In the genomic region with DNA sequence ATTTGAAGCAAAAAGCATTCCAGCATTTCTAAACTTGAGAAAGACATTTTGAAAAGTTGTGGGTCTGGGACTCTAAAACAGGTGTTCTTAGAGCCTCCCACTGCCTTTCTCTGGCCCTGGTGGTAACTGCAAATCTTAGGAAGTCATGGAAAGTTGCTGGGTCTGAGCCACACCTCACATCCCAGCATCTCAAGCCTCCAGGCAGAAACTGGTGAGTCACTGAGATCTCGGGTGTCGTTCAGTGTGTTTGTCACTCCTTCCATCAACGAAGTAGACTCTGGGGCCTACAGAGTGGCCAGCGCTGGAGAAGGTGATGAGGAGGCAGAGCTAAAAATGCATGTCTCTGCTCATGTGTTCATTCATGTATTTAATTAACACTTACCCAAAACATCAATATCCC, we compare ENCODE assay signal across 19 cellular contexts. TPM values are rescaled to one million over a fixed set of nuclear protein-coding genes. Genes with fewer than 3 reads are reported as not detected.
DNase-seq lines count a peak whose midpoint lies in the region; ATAC-seq, FAIRE-seq and TF ChIP-seq lines count a peak whose summit lies in the region.
"Had no signal": no experiment of that assay in that cellular context is flagged by ENCODE, and none has a peak within 500 bp of the region (broad histone marks: within the 10 kb centered on the region; RNA-seq: fewer than 3 reads in every experiment).

No MANE protein-coding gene starts in this region.

- no peaks in the 10 kb centered on the region for H4K20me1 ChIP-seq in Karpas-422 (ENCODE audit: insufficient read depth, low read depth, low read length)
- 0 out of 2 replicates have a peak, but pooled peaks cover 2% of the 10 kb centered on the region for H4K20me1 ChIP-seq in K562 (replicated peaks; ENCODE audit: control insufficient read depth, insufficient read depth, low read length)
- H4K20me1 ChIP-seq: BLaER1 had no signal

- no TSS peak for BruUV-seq in K562 (replicated peaks; lab: Mats Ljungman, UMichigan)

- H3K9me1 ChIP-seq in K562 (ENCODE audit: control insufficient read depth, insufficient read depth, low read length): no peaks in the 10 kb centered on the region

- POLR2A ChIA-PET in K562 (lab: Yijun Ruan, JAX): interaction anchor here (0.6 to 0.8 kb wide), 3 partner anchors 12 to 1849 kb away, joined by 3 read pairs; no protein-coding TSS in a partner anchor

- no peak for TF ChIP-seq POLR2A in K562 (conservative IDR thresholded peaks at IDR 0.05)

- H3K79me2 ChIP-seq in Karpas-422 (ENCODE audit: low read length): no peaks in the 10 kb centered on the region
- no peaks in the 10 kb centered on the region for H3K79me2 ChIP-seq in K562 (ENCODE audit: control insufficient read depth, insufficient read depth, low read length)

- in situ Hi-C loops in K562 (cut with MboI): no loop called here

- CTCF ChIA-PET in K562 (lab: Yijun Ruan, JAX; ENCODE audit: low intra/inter-chr PET ratio): no interaction called here

- H3K27me3 ChIP-seq in Karpas-422 (ENCODE audit: low read length) (no peaks in the 10 kb centered on the region), K562 (ENCODE audit: control insufficient read depth in 2 of 2, insufficient read depth in 2 of 2, low read length in 2 of 2) (peaks cover 6 to 46% of the 10 kb centered on the region in 2 experiments)
- H3K27me3 ChIP-seq: BLaER1, suprapubic skin had no signal

- H2AFZ ChIP-seq in Karpas-422 (ENCODE audit: low read length): no peak overlapping the region
- H2AFZ ChIP-seq in K562 (ENCODE audit: low read depth, low read length): no peak overlapping the region

- H3K4me3 ChIP-seq in Karpas-422 (ENCODE audit: low read length) (no peak overlapping the region), K562 (no peak overlapping the region)
- H3K4me3 ChIP-seq: BLaER1, lower lobe of right lung, SJSA1, suprapubic skin had no signal

- ATAC-seq in K562 (no peak), GM19395 (IDR thresholded peaks at IDR 0.05; ENCODE audit: unreplicated experiment) (no peak), HG02970 (IDR thresholded peaks at IDR 0.05; ENCODE audit: low FRiP score, unreplicated experiment) (no peak)
- ATAC-seq: lower lobe of right lung, natural killer cell had no signal

- no peak for TF ChIP-seq CTCF in K562 (IDR thresholded peaks at IDR 0.05 in 2 of 3, conservative IDR thresholded peaks at IDR 0.05 in 1 of 3; ENCODE audit: insufficient read depth in 2 of 3, low read depth in 1 of 3, low read length in 3 of 3)

- H3K9ac ChIP-seq in Karpas-422 (ENCODE audit: low read length) (no peak overlapping the region), K562 (ENCODE audit: insufficient read depth in 1 of 2, low read depth in 2 of 2, low read length in 2 of 2) (no peak overlapping the region)
- H3K9ac ChIP-seq: BLaER1 had no signal

- peak; percentile 32 for FAIRE-seq in K562 (lab: Jason Lieb, UNC)
- FAIRE-seq: endometrium had no signal

- H3K9me3 ChIP-seq in Karpas-422 (ENCODE audit: low read length): no peaks in the 10 kb centered on the region
- no peaks in the 10 kb centered on the region for H3K9me3 ChIP-seq in K562 (replicated peaks; ENCODE audit: control insufficient read depth, insufficient read depth, low read depth, low read length)
- H3K9me3 ChIP-seq: BLaER1, lower lobe of right lung, SJSA1, suprapubic skin had no signal

- no peaks in the 10 kb centered on the region for H3K9me2 ChIP-seq in Karpas-422 (replicated peaks; ENCODE audit: insufficient read depth, low read length)

- H3K27ac ChIP-seq in Karpas-422 (ENCODE audit: low read length) (no peak overlapping the region), K562 (ENCODE audit: extremely low read depth, low read depth, low read length) (no peak overlapping the region), substantia nigra (ENCODE audit: low read depth, low read length, poor library complexity, severe bottlenecking) (no peak overlapping the region)
- H3K27ac ChIP-seq: BLaER1, lower lobe of right lung, SJSA1, suprapubic skin had no signal

- 0% methylated on average over 4 of the region's 4 CpGs for whole genome bisulfite sequencing in K562 (ENCODE audit: insufficient coverage, low coverage, missing lambda C conversion rate)

- TF ChIP-seq EP300 in K562 (IDR thresholded peaks at IDR 0.05; ENCODE audit: low read length): no peak

- H3K4me2 ChIP-seq in Karpas-422 (ENCODE audit: low read depth, low read length, poor library complexity, severe bottlenecking) (no peak overlapping the region), K562 (ENCODE audit: insufficient read depth, low read length) (no peak overlapping the region)
- H3K4me2 ChIP-seq: BLaER1 had no signal

- TF ChIP-seq RAD21 in K562 (CRISPR knock-in tag; conservative IDR thresholded peaks at IDR 0.05 in 1 of 2, IDR thresholded peaks at IDR 0.05 in 1 of 2): no peak

- intact Hi-C loops in K562 (cut with micrococcal nuclease): no loop called here

- DNase-seq in EH (ENCODE audit: low read depth) (peak; percentile 59), Karpas-422 (peak; percentile 34), K562 (ENCODE audit: extremely low read depth in 1 of 4, low spot score in 3 of 4) (no peak), myocyte (ENCODE audit: low read depth) (peak; percentile 40), substantia nigra (lab: John Stamatoyannopoulos, UW) (no peak), NCI-H1436 (lab: John Stamatoyannopoulos, UW) (no peak)
- DNase-seq: activated CD4-positive, alpha-beta T cell treated with anti-CD3 and anti-CD28 coated beads, Interleukin-2, amount 10 ng/mL, durations not matched to agents 24 days and 14 days; cerebellar nuclear complex; DMS53; H9; lower lobe of right lung; natural killer cell had no signal

- H3K4me1 ChIP-seq in Karpas-422 (ENCODE audit: low read length): peaks cover 57% of the 10 kb centered on the region
- H3K4me1 ChIP-seq in K562 (replicated peaks in 1 of 2; ENCODE audit: control insufficient read depth in 2 of 2, insufficient read depth in 2 of 2, low read length in 2 of 2): peaks cover 0 to 4% of the 10 kb centered on the region in 2 experiments; a peak in 1 of 5 replicates
- H3K4me1 ChIP-seq: lower lobe of right lung, SJSA1, suprapubic skin had no signal

- no peaks in the 10 kb centered on the region for H3K36me3 ChIP-seq in Karpas-422 (ENCODE audit: insufficient read depth, low read length)
- no peaks in the 10 kb centered on the region for H3K36me3 ChIP-seq in K562 (ENCODE audit: control insufficient read depth, insufficient read depth, low read length)
- H3K36me3 ChIP-seq: BLaER1, lower lobe of right lung, SJSA1, suprapubic skin had no signal

TF ChIP-seq in K562, 482 proteins besides CTCF, POLR2A, EP300 and RAD21 (continues in another document):
- TF ChIP-seq ZNF12 (CRISPR knock-in tag; IDR thresholded peaks at IDR 0.05): no peak
- TF ChIP-seq PURB (CRISPR knock-in tag; IDR thresholded peaks at IDR 0.05; ENCODE audit: low read depth): no peak
- no peak for TF ChIP-seq ILF3 (IDR thresholded peaks at IDR 0.05; ENCODE audit: borderline replicate concordance)
- TF ChIP-seq, protein P1, sequence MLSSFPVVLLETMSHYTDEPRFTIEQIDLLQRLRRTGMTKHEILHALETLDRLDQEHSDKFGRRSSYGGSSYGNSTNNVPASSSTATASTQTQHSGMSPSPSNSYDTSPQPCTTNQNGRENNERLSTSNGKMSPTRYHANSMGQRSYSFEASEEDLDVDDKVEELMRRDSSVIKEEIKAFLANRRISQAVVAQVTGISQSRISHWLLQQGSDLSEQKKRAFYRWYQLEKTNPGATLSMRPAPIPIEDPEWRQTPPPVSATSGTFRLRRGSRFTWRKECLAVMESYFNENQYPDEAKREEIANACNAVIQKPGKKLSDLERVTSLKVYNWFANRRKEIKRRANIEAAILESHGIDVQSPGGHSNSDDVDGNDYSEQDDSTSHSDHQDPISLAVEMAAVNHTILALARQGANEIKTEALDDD (IDR thresholded peaks at IDR 0.05): no peak
- TF ChIP-seq, protein P2, sequence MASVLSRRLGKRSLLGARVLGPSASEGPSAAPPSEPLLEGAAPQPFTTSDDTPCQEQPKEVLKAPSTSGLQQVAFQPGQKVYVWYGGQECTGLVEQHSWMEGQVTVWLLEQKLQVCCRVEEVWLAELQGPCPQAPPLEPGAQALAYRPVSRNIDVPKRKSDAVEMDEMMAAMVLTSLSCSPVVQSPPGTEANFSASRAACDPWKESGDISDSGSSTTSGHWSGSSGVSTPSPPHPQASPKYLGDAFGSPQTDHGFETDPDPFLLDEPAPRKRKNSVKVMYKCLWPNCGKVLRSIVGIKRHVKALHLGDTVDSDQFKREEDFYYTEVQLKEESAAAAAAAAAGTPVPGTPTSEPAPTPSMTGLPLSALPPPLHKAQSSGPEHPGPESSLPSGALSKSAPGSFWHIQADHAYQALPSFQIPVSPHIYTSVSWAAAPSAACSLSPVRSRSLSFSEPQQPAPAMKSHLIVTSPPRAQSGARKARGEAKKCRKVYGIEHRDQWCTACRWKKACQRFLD (CRISPR knock-in tag; IDR thresholded peaks at IDR 0.05): no peak
- no peak for TF ChIP-seq BHLHE40 (IDR thresholded peaks at IDR 0.05; ENCODE audit: low read length)
- no peak for TF ChIP-seq ELF2 (CRISPR knock-in tag; IDR thresholded peaks at IDR 0.05)

RNA-seq across cellular contexts. Expression of a gene that starts 59.6 kb away (rescaled TPM):
- 7.8 TPM in 1 of 2 replicates, not detected in the other for total RNA-seq in Karpas-422 (2014; rRNA removed; shearing (Covaris generic); ENCODE audit: low replicate concordance)
- 0.30 TPM in 1 of 2 replicates, not detected in the other for total RNA-seq in K562 (2011; cell fraction: chromatin; rRNA removed; ENCODE audit: low replicate concordance)
- 0.67 TPM in 1 of 2 replicates, not detected in the other for total RNA-seq in K562 (2011; cell fraction: nucleolus; rRNA removed)
- total RNA-seq in K562 (2011; cell fraction: nucleoplasm; rRNA removed): 0.22 and 1.2 TPM in 2 replicates
- 1.8 and 2.9 TPM in 2 replicates for total RNA-seq in K562 (2014; rRNA removed)
- total RNA-seq in K562 (2014; rRNA removed; fragmentation: Illumina TruSeq; extraction: Trizol): 4.3 and 5.3 TPM in 2 replicates
- total RNA-seq in K562 (2015; rRNA removed; fragmentation: Illumina TruSeq; extraction: Trizol): 2.6 and 4.0 TPM in 2 replicates
- total RNA-seq in K562 (2021): 1.9 and 2.4 TPM in 2 replicates
- 0.03 and 1.5 TPM in 2 replicates for polyA plus RNA-seq in K562 (2011; rRNA removed)
- 0.18 TPM in 1 of 2 replicates, not detected in the other for polyA plus RNA-seq in K562 (2011; cell fraction: cytosol; rRNA removed)
- polyA plus RNA-seq in K562 (2011; cell fraction: nucleus; rRNA removed): 0.57 TPM in 1 of 2 replicates, not detected in the other
- 3.5 and 4.1 TPM in 2 replicates for polyA plus RNA-seq in K562 (2012)
- 5.0 and 5.4 TPM in 2 replicates for polyA plus RNA-seq in K562 (2014; fragmentation: Illumina TruSeq; extraction: Trizol)
- polyA plus RNA-seq in K562 (2014; fragmentation: Nextera tagmentation; extraction: Ambion mirVana): 1 to 10 TPM; 6.5 to 7.6 TPM
- polyA plus RNA-seq in K562 (2014; rRNA removed): 4.9 and 5.4 TPM in 2 replicates
- not detected in 2 replicates for polyA minus RNA-seq in K562 (2011; rRNA and poly(A)+ RNA removed)
- not detected in 2 replicates for polyA minus RNA-seq in K562 (2011; cell fraction: cytosol; rRNA and poly(A)+ RNA removed)
- polyA minus RNA-seq in K562 (2011; cell fraction: nucleus; rRNA and poly(A)+ RNA removed): 0.40 TPM in 1 of 2 replicates, not detected in the other
- total RNA-seq in myocyte: not detected in 2 replicates
- polyA plus RNA-seq in myocyte (2012): not detected
- total RNA-seq: activated CD4-positive, alpha-beta T cell treated with anti-CD3 and anti-CD28 coated beads, Interleukin-2, amount 10 ng/mL, durations not matched to agents 24 days and 14 days; lower lobe of right lung; natural killer cell; pulmonary artery endothelial cell; SJSA1; suprapubic skin had no signal

Comparison
In these comparisons a context has a peak if more than half of its experiments do, and no peak if none do; other contexts are left out.
1. DNase-seq: peak in EH (single experiment), Karpas-422 (single experiment) and myocyte (single experiment); none in K562 (0 of 4), substantia nigra (0 of 49) and NCI-H1436 (single experiment).